Comparison of ENCODE assay signal across 17 cellular contexts in genomic region chr7:421056-421991, GRCh38.
DNase-seq lines count a peak whose midpoint lies in the region; ATAC-seq lines count a peak whose summit lies in the region.
"Had no signal": no experiment of that assay in that cellular context is flagged by ENCODE, and none has a peak within 500 bp of the region (broad histone marks: within the 10 kb centered on the region; RNA-seq: fewer than 3 reads in every experiment).

No MANE protein-coding gene starts in this region.

- ATAC-seq in Right ventricle myocardium superior (ENCODE audit: poor library complexity) (no peak), GM21529 (IDR thresholded peaks at IDR 0.05; ENCODE audit: unreplicated experiment) (no peak), GM21528 (IDR thresholded peaks at IDR 0.05; ENCODE audit: low FRiP score, unreplicated experiment) (no peak)
- ATAC-seq: gastrocnemius medialis, left ventricle myocardium superior had no signal

- intact Hi-C loops in Right ventricle myocardium superior (cut with DNase I) (no loop called here), cardiac septum (cut with DNase I) (no loop called here)

- DNase-seq in Right ventricle myocardium superior: peak; percentile 26
- DNase-seq in cardiac septum (ENCODE audit: low spot score): no peak
- peak; percentile 90 for DNase-seq in NCI-H2171 treated with DMSO at 0.1 percent for 48 hours (lab: John Stamatoyannopoulos, UW)
- DNase-seq in iPS DF 19.7 (ENCODE audit: low read depth, low spot score): peak; percentile 35
- DNase-seq in NOMO-1 (lab: John Stamatoyannopoulos, UW; ENCODE audit: unreplicated experiment in 2 of 2): no peak
- DNase-seq in activated CD4-positive, CD25-positive, alpha-beta regulatory T cell treated with anti-CD3 and anti-CD28 coated beads, Interleukin-2, amount 50 U/mL, for 72 hours: no peak
- DNase-seq: activated CD4-positive, alpha-beta T cell treated with anti-CD3 and anti-CD28 coated beads, Interleukin-2, amount 10 ng/mL, durations not matched to agents 24 days and 14 days; DND-41; erythroblast; gastrocnemius medialis; NCI-H1105 treated with DMSO at 0.1 percent for 48 hours; NCI-H2227 treated with DMSO at 0.1 percent for 48 hours; stimulated activated CD8-positive, alpha-beta memory T cell treated with anti-CD3 and anti-CD28 coated beads, Interleukin-4, amount 100 ng/mL, for 48 hours; SW 1271 had no signal

Comparison
In these comparisons a context has a peak if more than half of its experiments do, and no peak if none do; other contexts are left out.
1. DNase-seq: peak in Right ventricle myocardium superior (single experiment), NCI-H2171 treated with DMSO at 0.1 percent for 48 hours (single experiment) and iPS DF 19.7 (single experiment); none in cardiac septum (single experiment), NOMO-1 (0 of 2) and activated CD4-positive, CD25-positive, alpha-beta regulatory T cell treated with anti-CD3 and anti-CD28 coated beads, Interleukin-2, amount 50 U/mL, for 72 hours (single experiment).